In genomic region chr17:77383613-77384608, GRCh38 we compare ENCODE assay signal across 8 cellular contexts.
DNase-seq lines count a peak whose midpoint lies in the region; ATAC-seq and TF ChIP-seq lines count a peak whose summit lies in the region.

No MANE protein-coding gene starts in this region.

- peak; percentile 78 for ATAC-seq in body of pancreas
- no peak for ATAC-seq in GM21515 (IDR thresholded peaks at IDR 0.05; ENCODE audit: unreplicated experiment)
- no peak for ATAC-seq in HG02642 (IDR thresholded peaks at IDR 0.05; ENCODE audit: poor library complexity, unreplicated experiment)

- H3K27ac Mint-ChIP-seq in activated CD4-positive, alpha-beta T cell treated with anti-CD3 and anti-CD28 coated beads, Interleukin-2, amount 10 ng/mL, durations not matched to agents 24 days and 14 days: peak overlapping the region; percentile 72

- no peaks in the 10 kb centered on the region for H3K9me3 ChIP-seq in body of pancreas
- H3K9me3 ChIP-seq in transverse colon: no peaks in the 10 kb centered on the region

- TF ChIP-seq EP300 in transverse colon (IDR thresholded peaks at IDR 0.05; ENCODE audit: low read depth): no peak

- H3K9me3 Mint-ChIP-seq in activated CD4-positive, alpha-beta T cell treated with anti-CD3 and anti-CD28 coated beads, Interleukin-2, amount 10 ng/mL, durations not matched to agents 24 days and 14 days: no peaks in the 10 kb centered on the region

- in situ Hi-C loops in transverse colon (cut with MboI; ENCODE audit: low pct_ligation_motif_present in 1 of 4, low pct_unique_long_range_greater_than_20kb in 1 of 4, low sequenced_read_pairs in 3 of 4): no loop called here

- H3K4me3 ChIP-seq in body of pancreas (no peak overlapping the region), transverse colon (no peak overlapping the region)

- no peaks in the 10 kb centered on the region for H3K27me3 Mint-ChIP-seq in activated CD4-positive, alpha-beta T cell treated with anti-CD3 and anti-CD28 coated beads, Interleukin-2, amount 10 ng/mL, durations not matched to agents 24 days and 14 days

- 54 to 56% methylated on average over 10 to 27 of the region's 29 CpGs for WGBS in body of pancreas, 2 donors
- WGBS in transverse colon (ENCODE audit: low coverage in 1 of 2), 2 donors: 79% methylated on average over 23 of the region's 29 CpGs; no CpG with 5 or more reads in 1 of the 2 donors

- no peak for DNase-seq in activated CD4-positive, alpha-beta T cell treated with anti-CD3 and anti-CD28 coated beads, Interleukin-2, amount 10 ng/mL, durations not matched to agents 24 days and 14 days
- DNase-seq in activated CD4-positive, alpha-beta T cell treated with anti-CD3 and anti-CD28 coated beads for 4 hours: no peak
- DNase-seq in body of pancreas (peak; percentile 62 to 78 (median 73)), medulla oblongata (ENCODE audit: extremely low spot score) (peak; percentile 62), transverse colon (no peak)
- DNase-seq in activated naive CD4-positive, alpha-beta T cell treated with anti-CD3 and anti-CD28 coated beads, Interleukin-2, amount 50 U/mL, for 16 hours: no peak

- peaks cover 78% of the 10 kb centered on the region for H3K4me1 Mint-ChIP-seq in activated CD4-positive, alpha-beta T cell treated with anti-CD3 and anti-CD28 coated beads, Interleukin-2, amount 10 ng/mL, durations not matched to agents 24 days and 14 days

- H3K27ac ChIP-seq in body of pancreas (peak overlapping the region; percentile 11 to 83 (median 69)), transverse colon (peak overlapping the region; percentile 70 to 95 (median 90))

- intact Hi-C loops in activated CD4-positive, alpha-beta T cell treated with anti-CD3 and anti-CD28 coated beads, Interleukin-2, amount 10 ng/mL, durations not matched to agents 24 days and 14 days (cut with micrococcal nuclease): no loop called here
- intact Hi-C loops in body of pancreas (cut with DNase I): no loop called here
- intact Hi-C loops in transverse colon (cut with DNase I; ENCODE audit: low total_unique reads): no loop called here

- peaks cover 8% of the 10 kb centered on the region for H3K36me3 Mint-ChIP-seq in activated CD4-positive, alpha-beta T cell treated with anti-CD3 and anti-CD28 coated beads, Interleukin-2, amount 10 ng/mL, durations not matched to agents 24 days and 14 days (ENCODE audit: low read depth)

- H3K4me3 Mint-ChIP-seq in activated CD4-positive, alpha-beta T cell treated with anti-CD3 and anti-CD28 coated beads, Interleukin-2, amount 10 ng/mL, durations not matched to agents 24 days and 14 days: peak overlapping the region; percentile 61

- H3K4me1 ChIP-seq in body of pancreas: peaks cover 96% of the 10 kb centered on the region
- H3K4me1 ChIP-seq in transverse colon: peaks cover 60 to 97% (median 89%) of the 10 kb centered on the region in 4 donors

- H3K36me3 ChIP-seq in body of pancreas (replicated peaks in 1 of 2; ENCODE audit: insufficient read depth in 1 of 2, low read depth in 2 of 2) (no peaks in the 10 kb centered on the region), transverse colon (no peaks in the 10 kb centered on the region)

- TF ChIP-seq CTCF in body of pancreas (IDR thresholded peaks at IDR 0.05): no peak
- TF ChIP-seq CTCF in transverse colon (IDR thresholded peaks at IDR 0.05): no peak

- TF ChIP-seq POLR2A in body of pancreas (IDR thresholded peaks at IDR 0.05) (no peak), transverse colon (IDR thresholded peaks at IDR 0.05) (no peak)

- no peaks in the 10 kb centered on the region for H3K27me3 ChIP-seq in body of pancreas
- no peaks in the 10 kb centered on the region for H3K27me3 ChIP-seq in transverse colon

Comparison
In these comparisons a context has a peak if more than half of its experiments do, and no peak if none do; other contexts are left out.
1. DNase-seq: peak in body of pancreas (4 of 4) and medulla oblongata (single experiment); none in activated CD4-positive, alpha-beta T cell treated with anti-CD3 and anti-CD28 coated beads, Interleukin-2, amount 10 ng/mL, durations not matched to agents 24 days and 14 days (single experiment), activated CD4-positive, alpha-beta T cell treated with anti-CD3 and anti-CD28 coated beads for 4 hours (0 of 2), transverse colon (single experiment) and activated naive CD4-positive, alpha-beta T cell treated with anti-CD3 and anti-CD28 coated beads, Interleukin-2, amount 50 U/mL, for 16 hours (single experiment).